11 cellular contexts compared by ENCODE assay signal in genomic region chr4:48699470-48699869, GRCh38.
A peak's percentile ranks its signal among the peaks of the same experiment; 100 is the strongest.
DNase-seq lines count a peak whose midpoint lies in the region; ATAC-seq and TF ChIP-seq lines count a peak whose summit lies in the region.
"Had no signal": no experiment of that assay in that cellular context is flagged by ENCODE, and none has a peak within 500 bp of the region (broad histone marks: within the 10 kb centered on the region; RNA-seq: fewer than 3 reads in every experiment).

No MANE protein-coding gene starts in this region.

- no peaks in the 10 kb centered on the region for H3K27me3 ChIP-seq in endodermal cell (ENCODE audit: control insufficient read depth, insufficient read depth, low read length, poor library complexity, severe bottlenecking)
- H3K27me3 ChIP-seq: sigmoid colon had no signal

- peak; percentile 50 for DNase-seq in M059J (ENCODE audit: low read depth)
- DNase-seq in endodermal cell: no peak
- DNase-seq in osteocyte (ENCODE audit: extremely low spot score, unreplicated experiment): no peak
- no peak for DNase-seq in NCI-H345 treated with DMSO at 0.1 percent for 48 hours (lab: John Stamatoyannopoulos, UW; ENCODE audit: unreplicated experiment)
- no peak for DNase-seq in nucleus accumbens (lab: John Stamatoyannopoulos, UW)
- no peak for DNase-seq in DMS79 (lab: John Stamatoyannopoulos, UW)
- DNase-seq: NCI-H2171; sigmoid colon; stimulated activated naive B cell treated with anti-CD40 and anti-IgM and Interleukin-4, amounts not matched to agents 10 μg/mL and 1 μg/mL and 100 μg/mL, for 72 hours had no signal

- peak overlapping the region; percentile 94 for H3K27ac Mint-ChIP-seq in endodermal cell
- H3K27ac Mint-ChIP-seq in osteocyte (ENCODE audit: unreplicated experiment): peak overlapping the region; percentile 82
- H3K27ac Mint-ChIP-seq: stimulated activated naive B cell treated with anti-CD40 and anti-IgM and Interleukin-4, amounts not matched to agents 10 μg/mL and 1 μg/mL and 100 μg/mL, for 72 hours had no signal

- H3K36me3 ChIP-seq in endodermal cell (ENCODE audit: control insufficient read depth, insufficient read depth, low read length): no peaks in the 10 kb centered on the region
- H3K36me3 ChIP-seq: sigmoid colon had no signal

- no peak overlapping the region for H3K27ac ChIP-seq in endodermal cell (ENCODE audit: low read depth, low read length)
- H3K27ac ChIP-seq: sigmoid colon had no signal

- TF ChIP-seq CTCF in endodermal cell (conservative IDR thresholded peaks at IDR 0.05) (no peak), osteocyte (IDR thresholded peaks at IDR 0.05) (no peak)

- no peak overlapping the region for H3K9ac ChIP-seq in endodermal cell (ENCODE audit: extremely low read depth, low read length, poor library complexity, severe bottlenecking)

- H3K4me1 ChIP-seq in endodermal cell (ENCODE audit: control insufficient read depth, insufficient read depth, low read length): peaks cover 3% of the 10 kb centered on the region

- peaks cover 6% of the 10 kb centered on the region for H3K36me3 Mint-ChIP-seq in endodermal cell (ENCODE audit: low read depth)
- no peaks in the 10 kb centered on the region for H3K36me3 Mint-ChIP-seq in osteocyte (ENCODE audit: unreplicated experiment)

- H3K4me3 ChIP-seq in endodermal cell (ENCODE audit: low read length): no peak overlapping the region
- H3K4me3 ChIP-seq: sigmoid colon had no signal

- H3K4me3 Mint-ChIP-seq in endodermal cell (no peak overlapping the region), osteocyte (ENCODE audit: unreplicated experiment) (peak overlapping the region; percentile 36)
- H3K4me3 Mint-ChIP-seq: stimulated activated naive B cell treated with anti-CD40 and anti-IgM and Interleukin-4, amounts not matched to agents 10 μg/mL and 1 μg/mL and 100 μg/mL, for 72 hours had no signal

- H3K27me3 Mint-ChIP-seq in endodermal cell (ENCODE audit: insufficient read depth) (no peaks in the 10 kb centered on the region), osteocyte (ENCODE audit: unreplicated experiment) (no peaks in the 10 kb centered on the region)
- H3K27me3 Mint-ChIP-seq: stimulated activated naive B cell treated with anti-CD40 and anti-IgM and Interleukin-4, amounts not matched to agents 10 μg/mL and 1 μg/mL and 100 μg/mL, for 72 hours had no signal

- WGBS in endodermal cell (ENCODE audit: insufficient coverage in 1 of 2, insufficient read length in 1 of 2), 2 experiments: 36% methylated on average over 1 of the region's 1 CpG; no CpG with 5 or more reads in 1 of the 2 experiments

- no peaks in the 10 kb centered on the region for H3K9me3 ChIP-seq in endodermal cell (ENCODE audit: control insufficient read depth, low read length)
- H3K9me3 ChIP-seq: sigmoid colon had no signal

- peaks cover 49% of the 10 kb centered on the region for H3K4me1 Mint-ChIP-seq in endodermal cell
- H3K4me1 Mint-ChIP-seq in osteocyte (ENCODE audit: unreplicated experiment): peaks cover 36% of the 10 kb centered on the region

- H3K9me3 Mint-ChIP-seq in endodermal cell (peaks cover 2% of the 10 kb centered on the region), osteocyte (ENCODE audit: unreplicated experiment) (no peaks in the 10 kb centered on the region)

- ATAC-seq in GM19463 (IDR thresholded peaks at IDR 0.05; ENCODE audit: unreplicated experiment): peak; percentile 7
- no peak for ATAC-seq in HG02642 (IDR thresholded peaks at IDR 0.05; ENCODE audit: poor library complexity, unreplicated experiment)
